Comparison of ENCODE assay signal across 26 cellular contexts in the genomic region with DNA sequence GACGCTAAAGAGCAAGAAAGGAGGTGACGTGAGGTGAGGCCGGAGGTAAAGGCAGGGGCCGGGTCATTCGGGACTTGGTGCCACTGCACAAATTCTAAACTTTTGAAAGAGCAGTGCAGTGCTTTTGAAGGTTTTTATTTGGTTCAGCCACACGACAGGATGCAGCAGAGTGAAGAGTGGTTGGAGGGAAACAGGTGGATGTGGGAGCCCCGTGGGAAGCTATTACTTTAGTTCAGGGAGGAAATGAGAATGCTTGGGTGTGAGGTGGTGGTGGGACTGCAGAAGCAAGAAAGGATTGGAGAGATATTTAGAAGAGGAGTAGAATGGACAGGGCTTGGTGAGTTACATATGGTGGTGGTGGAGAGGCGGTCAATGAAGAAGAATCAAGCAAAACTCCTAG.
"Had no signal": no experiment of that assay in that cellular context is flagged by ENCODE, and none has a peak within 500 bp of the region (broad histone marks: within the 10 kb centered on the region; RNA-seq: fewer than 3 reads in every experiment).

No MANE protein-coding gene starts in this region.

- H3K36me3 ChIP-seq: colonic mucosa, SJSA1 had no signal

- H3K27ac ChIP-seq: colonic mucosa, SJSA1 had no signal

- H3K4me3 Mint-ChIP-seq: activated CD8-positive, alpha-beta T cell treated with anti-CD3 and anti-CD28 coated beads, Interleukin-2, amount 10 ng/mL, durations not matched to agents 7 days and 5 days; T-helper 1 cell treated with Interleukin-12 subunit alpha and Interleukin-12 subunit beta and Interleukin-4 antibody, amounts not matched to agents 30 μg/mL and 1 μg/mL, for 36 hours had no signal

- H3K27me3 ChIP-seq: colonic mucosa, SJSA1 had no signal

- H3K9me3 Mint-ChIP-seq: activated naive CD4-positive, alpha-beta T cell treated with anti-CD3 and anti-CD28 coated beads, Interleukin-2, amount 50 U/mL, for 72 hours; T-helper 1 cell treated with Interleukin-12 subunit alpha and Interleukin-12 subunit beta and Interleukin-4 antibody, amounts not matched to agents 30 μg/mL and 1 μg/mL, for 36 hours had no signal

- DNase-seq: activated CD4-positive, alpha-beta T cell treated with anti-CD3 and anti-CD28 coated beads for 48 hours; activated CD4-positive, alpha-beta T cell treated with anti-CD3 and anti-CD28 coated beads, Interleukin-2, amount 50 U/mL, for 4 hours; activated CD8-positive, alpha-beta memory T cell treated with anti-CD3 and anti-CD28 coated beads, Interleukin-2, amount 50 U/mL, for 48 hours; activated CD8-positive, alpha-beta T cell treated with anti-CD3 and anti-CD28 coated beads, Interleukin-2, amount 10 ng/mL, durations not matched to agents 7 days and 5 days; activated T-cell treated with anti-CD3 and anti-CD28 coated beads, Interleukin-2, amount 50 U/mL, for 1 hour; cerebellar nuclear complex; colonic mucosa; Karpas-422; NCI-H1092; NCI-H1417; NCI-H2029; NCI-H2107; NCI-H2171 treated with DMSO at 0.1 percent for 48 hours; NCI-H226; NCI-H526; NCI-H774; NK-92 treated with Interleukin-12 subunit alpha and Interleukin-12 subunit beta, amount 100 ng/mL, for 24 hours; OCI-M1; Right ventricle myocardium superior; RPMI8226 had no signal

- H3K9me3 ChIP-seq: colonic mucosa, SJSA1 had no signal

- H3K4me1 ChIP-seq: colonic mucosa had no signal

- H3K36me3 Mint-ChIP-seq: activated naive CD4-positive, alpha-beta T cell treated with anti-CD3 and anti-CD28 coated beads, Interleukin-2, amount 50 U/mL, for 72 hours had no signal

- ATAC-seq: activated CD4-positive, CD25-positive, alpha-beta regulatory T cell treated with anti-CD3 and anti-CD28 coated beads, Interleukin-2, amount 50 U/mL, for 24 hours; activated CD8-positive, alpha-beta T cell treated with anti-CD3 and anti-CD28 coated beads, Interleukin-2, amount 10 ng/mL, durations not matched to agents 7 days and 5 days; activated naive CD4-positive, alpha-beta T cell treated with anti-CD3 and anti-CD28 coated beads, Interleukin-2, amount 50 U/mL, for 72 hours; Panc1; SK-N-SH treated with all-trans-retinoic acid at 6 μM for 48 hours had no signal

- H3K27ac Mint-ChIP-seq: activated CD8-positive, alpha-beta T cell treated with anti-CD3 and anti-CD28 coated beads, Interleukin-2, amount 10 ng/mL, durations not matched to agents 7 days and 5 days; activated naive CD4-positive, alpha-beta T cell treated with anti-CD3 and anti-CD28 coated beads, Interleukin-2, amount 50 U/mL, for 72 hours; T-helper 1 cell treated with Interleukin-12 subunit alpha and Interleukin-12 subunit beta and Interleukin-4 antibody, amounts not matched to agents 30 μg/mL and 1 μg/mL, for 36 hours had no signal

- H3K4me3 ChIP-seq: colonic mucosa, SJSA1 had no signal
